ENCODE assay signal across 8 cellular contexts in genomic region chr17:66964930-66965800, GRCh38. TPM values are rescaled to one million over a fixed set of nuclear protein-coding genes. Genes with fewer than 3 reads are reported as not detected.
DNase-seq lines count a peak whose midpoint lies in the region; ATAC-seq lines count a peak whose summit lies in the region.

No MANE protein-coding gene starts in this region.

- H3K36me3 Mint-ChIP-seq in CD8-positive, alpha-beta memory T cell = no peaks in the 10 kb centered on the region
- H3K36me3 Mint-ChIP-seq in activated naive CD8-positive, alpha-beta T cell treated with anti-CD3 and anti-CD28 coated beads, Interleukin-2, amount 50 U/mL, for 24 hours (ENCODE audit: low read depth) = no peaks in the 10 kb centered on the region

- peaks cover 16% of the 10 kb centered on the region for H3K27me3 ChIP-seq in CD8-positive, alpha-beta memory T cell (ENCODE audit: insufficient read depth, low read length, poor library complexity, severe bottlenecking)
- H3K27me3 ChIP-seq in iPS-20b (ENCODE audit: insufficient read depth, low read length) = peaks cover 64% of the 10 kb centered on the region

- H3K4me1 ChIP-seq in CD8-positive, alpha-beta memory T cell (ENCODE audit: insufficient read depth, low read length) = no peaks in the 10 kb centered on the region
- H3K4me1 ChIP-seq in iPS-20b (ENCODE audit: insufficient read depth, low read length) = peaks cover 9% of the 10 kb centered on the region; the same call in 1 of the 2 replicates

- no peak overlapping the region for H3K4me3 ChIP-seq in CD8-positive, alpha-beta memory T cell (ENCODE audit: low read length)
- H3K4me3 ChIP-seq in iPS-20b (ENCODE audit: low read length) = peak overlapping the region; percentile 81

- peak overlapping the region in 1 of 8 donors; percentile 54 for H3K27ac Mint-ChIP-seq in CD8-positive, alpha-beta memory T cell
- H3K27ac Mint-ChIP-seq in activated naive CD8-positive, alpha-beta T cell treated with anti-CD3 and anti-CD28 coated beads, Interleukin-2, amount 50 U/mL, for 24 hours = no peak overlapping the region

- H3K27ac ChIP-seq in CD8-positive, alpha-beta memory T cell (ENCODE audit: low read depth, low read length) = no peak overlapping the region
- H3K27ac ChIP-seq in iPS-20b (ENCODE audit: low read length) = no peak overlapping the region

- POLR2A ChIA-PET in CD8-positive, alpha-beta memory T cell (lab: Charles Lee) = no interaction called here

- DNase-seq in CD8-positive, alpha-beta memory T cell = no peak
- DNase-seq in M059J (ENCODE audit: low read depth) (peak; percentile 25), activated gamma-delta T cell (lab: John Stamatoyannopoulos, UW) (no peak), inferior parietal cortex (ENCODE audit: extremely low spot score) (no peak)
- DNase-seq in activated naive CD8-positive, alpha-beta T cell treated with anti-CD3 and anti-CD28 coated beads, Interleukin-2, amount 50 U/mL, for 24 hours = peak; percentile 26
- peak; percentile 3 to 29 for DNase-seq in stimulated activated CD4-positive, alpha-beta T cell treated with anti-CD3 and anti-CD28 coated beads, Interleukin-4, amount 100 ng/mL, for 4 hours

- H3K9me3 ChIP-seq in CD8-positive, alpha-beta memory T cell (ENCODE audit: low read length) = no peaks in the 10 kb centered on the region
- H3K9me3 ChIP-seq in iPS-20b (ENCODE audit: insufficient read depth, low read depth, low read length) = no peaks in the 10 kb centered on the region

- no peak overlapping the region for H3K9ac ChIP-seq in iPS-20b (ENCODE audit: low read depth, low read length)

- H3K4me1 Mint-ChIP-seq in CD8-positive, alpha-beta memory T cell = peaks cover 7 to 27% (median 9%) of the 10 kb centered on the region in 3 donors
- peaks cover 5% of the 10 kb centered on the region for H3K4me1 Mint-ChIP-seq in activated naive CD8-positive, alpha-beta T cell treated with anti-CD3 and anti-CD28 coated beads, Interleukin-2, amount 50 U/mL, for 24 hours

- H3K36me3 ChIP-seq in CD8-positive, alpha-beta memory T cell (ENCODE audit: insufficient read depth, low read length) = no peaks in the 10 kb centered on the region
- no peaks in the 10 kb centered on the region for H3K36me3 ChIP-seq in iPS-20b (ENCODE audit: insufficient read depth, low read depth, low read length)

- CTCF ChIA-PET in CD8-positive, alpha-beta memory T cell (lab: Charles Lee) = no interaction called here

- H3K27me3 Mint-ChIP-seq in CD8-positive, alpha-beta memory T cell = peaks cover 42 to 60% of the 10 kb centered on the region in 2 donors
- H3K27me3 Mint-ChIP-seq in activated naive CD8-positive, alpha-beta T cell treated with anti-CD3 and anti-CD28 coated beads, Interleukin-2, amount 50 U/mL, for 24 hours = peaks cover 68% of the 10 kb centered on the region

- H3K4me3 Mint-ChIP-seq in CD8-positive, alpha-beta memory T cell = peak overlapping the region in 6 of 7 donors; percentile 35 to 75 (median 54)
- H3K4me3 Mint-ChIP-seq in activated naive CD8-positive, alpha-beta T cell treated with anti-CD3 and anti-CD28 coated beads, Interleukin-2, amount 50 U/mL, for 24 hours = peak overlapping the region; percentile 57

- ATAC-seq in activated naive CD8-positive, alpha-beta T cell treated with anti-CD3 and anti-CD28 coated beads, Interleukin-2, amount 50 U/mL, for 24 hours = peak; percentile 10
- ATAC-seq in HG03175 (IDR thresholded peaks at IDR 0.05; ENCODE audit: unreplicated experiment) = no peak

- peaks cover 0 to 2% (median 0%) of the 10 kb centered on the region in 5 donors for H3K9me3 Mint-ChIP-seq in CD8-positive, alpha-beta memory T cell
- H3K9me3 Mint-ChIP-seq in activated naive CD8-positive, alpha-beta T cell treated with anti-CD3 and anti-CD28 coated beads, Interleukin-2, amount 50 U/mL, for 24 hours = no peaks in the 10 kb centered on the region

RNA-seq across cellular contexts. Expression of gene CACNG4, which starts 0.7 kb away (rescaled TPM):
- total RNA-seq in CD8-positive, alpha-beta memory T cell = not detected
- not detected for polyA plus RNA-seq in CD8-positive, alpha-beta memory T cell
- 3.0 and 5.5 TPM in 2 replicates for total RNA-seq in M059J (2014; rRNA removed; shearing (Covaris generic))

Comparison
In these comparisons a context has a peak if more than half of its experiments do, and no peak if none do; other contexts are left out.
1. DNase-seq: peak in M059J (single experiment), activated naive CD8-positive, alpha-beta T cell treated with anti-CD3 and anti-CD28 coated beads, Interleukin-2, amount 50 U/mL, for 24 hours (single experiment) and stimulated activated CD4-positive, alpha-beta T cell treated with anti-CD3 and anti-CD28 coated beads, Interleukin-4, amount 100 ng/mL, for 4 hours (2 of 2); none in CD8-positive, alpha-beta memory T cell (0 of 5), activated gamma-delta T cell (single experiment) and inferior parietal cortex (single experiment).